Comparison of ENCODE assay signal across 7 cellular contexts in the genomic region with DNA sequence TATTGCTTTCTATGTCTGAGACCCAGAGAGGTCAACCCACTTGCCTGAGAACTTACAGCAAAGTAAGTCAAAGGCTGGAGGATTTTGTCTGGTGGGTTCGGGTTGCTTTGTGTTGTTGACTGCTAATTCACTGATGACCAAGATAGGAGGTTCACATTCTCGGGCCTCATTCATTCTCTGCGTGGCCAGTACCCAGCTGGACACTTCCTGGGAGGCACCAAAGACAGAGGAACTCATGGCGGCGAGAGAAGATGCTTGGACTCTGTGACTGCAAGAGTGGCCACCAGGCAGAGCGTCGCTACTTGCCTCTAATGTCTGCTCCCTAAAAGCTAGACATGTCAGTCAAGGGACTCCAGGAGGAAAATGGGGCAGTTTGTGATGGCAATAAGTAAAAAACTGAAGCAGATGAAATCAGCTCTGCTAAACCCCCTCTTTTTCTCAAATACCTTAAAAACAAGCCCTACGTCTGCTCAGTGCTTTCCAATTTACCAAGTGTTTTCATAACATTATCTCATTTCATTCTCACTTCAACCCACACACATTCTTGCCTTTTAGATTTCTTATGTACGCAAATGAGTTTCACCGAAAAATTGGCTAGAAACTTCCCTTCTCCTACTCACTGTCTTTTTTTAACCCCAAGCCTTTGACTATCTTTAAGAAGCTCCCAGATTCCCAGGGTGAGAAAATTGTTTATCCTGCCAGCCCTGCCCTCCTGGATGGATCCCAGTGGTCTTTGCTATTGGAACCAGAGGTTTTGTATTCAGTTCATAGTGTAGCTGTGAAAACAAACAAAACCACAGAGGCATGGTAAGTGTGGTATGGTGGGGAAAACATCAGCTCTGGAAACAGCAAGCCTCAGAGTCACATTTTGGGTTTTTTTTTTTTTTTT.
DNase-seq lines count a peak whose midpoint lies in the region; ATAC-seq and TF ChIP-seq lines count a peak whose summit lies in the region.

No MANE protein-coding gene starts in this region.

- DNase-seq in fibroblast of pulmonary artery (ENCODE audit: low read depth): peak; percentile 54
- DNase-seq in amniotic stem cell (lab: John Stamatoyannopoulos, UW): no peak

- H3K9me3 ChIP-seq in Loucy (ENCODE audit: insufficient read depth, low read depth, low read length): no peaks in the 10 kb centered on the region

- peak overlapping the region; percentile 95 for H3K4me2 ChIP-seq in Loucy (ENCODE audit: low read depth, low read length, poor library complexity, severe bottlenecking)

- H3K27ac Mint-ChIP-seq in stimulated activated naive CD8-positive, alpha-beta T cell treated with anti-CD3 and anti-CD28 coated beads, Interleukin-15, Interleukin-2, amounts not matched to agents 100 ng/mL and 50 ng/mL, for 24 hours: peak overlapping the region; percentile 96

- TF ChIP-seq CTCF in Loucy (conservative IDR thresholded peaks at IDR 0.05; ENCODE audit: low read length) (no peak), fibroblast of pulmonary artery (IDR thresholded peaks at IDR 0.05; ENCODE audit: low read length, missing control alignments) (no peak)

- H3K27me3 ChIP-seq in Loucy (ENCODE audit: insufficient read depth, low read length, poor library complexity, severe bottlenecking): no peaks in the 10 kb centered on the region

- H3K9me3 Mint-ChIP-seq in stimulated activated naive CD8-positive, alpha-beta T cell treated with anti-CD3 and anti-CD28 coated beads, Interleukin-15, Interleukin-2, amounts not matched to agents 100 ng/mL and 50 ng/mL, for 24 hours: no peaks in the 10 kb centered on the region

- peak overlapping the region; percentile 97; the same call in 1 of the 2 replicates for H2AFZ ChIP-seq in Loucy (ENCODE audit: low read length)

- H4K20me1 ChIP-seq in Loucy (ENCODE audit: insufficient read depth, low read length, poor library complexity, severe bottlenecking): no peaks in the 10 kb centered on the region

- H3K9ac ChIP-seq in Loucy (ENCODE audit: low read depth, low read length, poor library complexity, severe bottlenecking): peak overlapping the region; percentile 82

- H3K4me3 Mint-ChIP-seq in stimulated activated naive CD8-positive, alpha-beta T cell treated with anti-CD3 and anti-CD28 coated beads, Interleukin-15, Interleukin-2, amounts not matched to agents 100 ng/mL and 50 ng/mL, for 24 hours: peak overlapping the region; percentile 89

- no peaks in the 10 kb centered on the region for H3K36me3 Mint-ChIP-seq in stimulated activated naive CD8-positive, alpha-beta T cell treated with anti-CD3 and anti-CD28 coated beads, Interleukin-15, Interleukin-2, amounts not matched to agents 100 ng/mL and 50 ng/mL, for 24 hours (ENCODE audit: low read depth)

- peaks cover 36% of the 10 kb centered on the region for H3K4me1 ChIP-seq in Loucy (ENCODE audit: insufficient read depth, low read length, poor library complexity, severe bottlenecking)

- H3K27me3 Mint-ChIP-seq in stimulated activated naive CD8-positive, alpha-beta T cell treated with anti-CD3 and anti-CD28 coated beads, Interleukin-15, Interleukin-2, amounts not matched to agents 100 ng/mL and 50 ng/mL, for 24 hours: no peaks in the 10 kb centered on the region

- no peaks in the 10 kb centered on the region for H3K36me3 ChIP-seq in Loucy (ENCODE audit: insufficient read depth, low read length)

- H3K79me2 ChIP-seq in Loucy (ENCODE audit: insufficient read depth, low read length): no peaks in the 10 kb centered on the region

- peaks cover 80% of the 10 kb centered on the region for H3K4me1 Mint-ChIP-seq in stimulated activated naive CD8-positive, alpha-beta T cell treated with anti-CD3 and anti-CD28 coated beads, Interleukin-15, Interleukin-2, amounts not matched to agents 100 ng/mL and 50 ng/mL, for 24 hours (ENCODE audit: low read depth)

- no peaks in the 10 kb centered on the region for H3K9me2 ChIP-seq in Loucy (replicated peaks; ENCODE audit: low read depth, low read length)

- ATAC-seq in GM18867 (IDR thresholded peaks at IDR 0.05; ENCODE audit: unreplicated experiment): peak; percentile 37
- ATAC-seq in HG03571 (IDR thresholded peaks at IDR 0.05; ENCODE audit: unreplicated experiment): no peak
- ATAC-seq in GM21423 (IDR thresholded peaks at IDR 0.05; ENCODE audit: unreplicated experiment): no peak

- H3F3A ChIP-seq in Loucy (ENCODE audit: low read depth): no peaks in the 10 kb centered on the region

- H3K4me3 ChIP-seq in Loucy (ENCODE audit: low read length, poor library complexity, severe bottlenecking): peak overlapping the region; percentile 82
- no peak overlapping the region for H3K4me3 ChIP-seq in fibroblast of pulmonary artery (replicated peaks; ENCODE audit: low read depth, low read length)
